ENCODE assay signal across 35 cellular contexts in genomic region chr13:111640476-111640875, GRCh38.
"Had no signal": no experiment of that assay in that cellular context is flagged by ENCODE, and none has a peak within 500 bp of the region (broad histone marks: within the 10 kb centered on the region; RNA-seq: fewer than 3 reads in every experiment).

No MANE protein-coding gene starts in this region.

- H3K9me3 ChIP-seq: adrenal gland, body of pancreas, breast epithelium had no signal

- H3K4me3 Mint-ChIP-seq: activated B cell treated with CpG ODN at 0.5 μM for 24 hours; activated CD4-positive, alpha-beta memory T cell treated with anti-CD3 and anti-CD28 coated beads for 36 hours; activated CD4-positive, alpha-beta T cell treated with anti-CD3 and anti-CD28 coated beads, Interleukin-2, amount 10 ng/mL, durations not matched to agents 24 days and 14 days; activated CD8-positive, alpha-beta T cell treated with anti-CD3 and anti-CD28 coated beads for 36 hours; activated naive CD4-positive, alpha-beta T cell treated with anti-CD3 and anti-CD28 coated beads for 36 hours; activated naive CD8-positive, alpha-beta T cell treated with anti-CD3 and anti-CD28 coated beads for 36 hours; activated T-cell treated with anti-CD3 and anti-CD28 coated beads, Interleukin-2, amount 50 U/mL, for 4 hours; activated T-cell treated with anti-CD3 and anti-CD28 coated beads, Interleukin-2, amount 50 U/mL, for 72 hours; activated T-helper 1 cell treated with anti-CD3 and anti-CD28 coated beads, Interleukin-12 subunit alpha, Interleukin-12 subunit beta, Interleukin-2, Interleukin-4 antibody, amounts not matched to agents 30 ng/mL and 10 ng/mL and 1 ng/mL, durations not matched to agents 14 hours and 24 hours and 36 hours; activated T-helper 17 cell treated with anti-CD3 and anti-CD28 coated beads, Interleukin-2, amount 50 U/mL, for 72 hours; T-helper 1 cell treated with Interleukin-12 subunit alpha and Interleukin-12 subunit beta and Interleukin-4 antibody, amounts not matched to agents 30 μg/mL and 1 μg/mL, for 36 hours; T-helper 2 cell treated with Interferon-gamma antibody and Interleukin-4, amounts not matched to agents 5 μg/mL and 100 μg/mL, for 36 hours had no signal

- H3K27ac ChIP-seq: adrenal gland, body of pancreas, brain microvascular endothelial cell, breast epithelium, VCaP had no signal

- H3K4me1 ChIP-seq: adrenal gland, body of pancreas, breast epithelium had no signal

- ATAC-seq: activated CD8-positive, alpha-beta T cell treated with anti-CD3 and anti-CD28 coated beads for 36 hours; activated naive CD4-positive, alpha-beta T cell treated with anti-CD3 and anti-CD28 coated beads, Interleukin-2, amount 50 U/mL, for 72 hours; activated T-cell treated with anti-CD3 and anti-CD28 coated beads, Interleukin-2, amount 50 U/mL, for 4 hours; activated T-cell treated with anti-CD3 and anti-CD28 coated beads, Interleukin-2, amount 50 U/mL, for 72 hours; activated T-helper 17 cell treated with anti-CD3 and anti-CD28 coated beads, Interleukin-2, amount 50 U/mL, for 72 hours; body of pancreas had no signal

- H3K27ac Mint-ChIP-seq: activated B cell treated with CpG ODN at 0.5 μM for 24 hours; activated CD4-positive, alpha-beta memory T cell treated with anti-CD3 and anti-CD28 coated beads for 36 hours; activated CD4-positive, alpha-beta T cell treated with anti-CD3 and anti-CD28 coated beads, Interleukin-2, amount 10 ng/mL, durations not matched to agents 24 days and 14 days; activated CD8-positive, alpha-beta T cell treated with anti-CD3 and anti-CD28 coated beads for 36 hours; activated naive CD4-positive, alpha-beta T cell treated with anti-CD3 and anti-CD28 coated beads for 36 hours; activated naive CD4-positive, alpha-beta T cell treated with anti-CD3 and anti-CD28 coated beads, Interleukin-2, amount 50 U/mL, for 72 hours; activated naive CD8-positive, alpha-beta T cell treated with anti-CD3 and anti-CD28 coated beads for 36 hours; activated T-cell treated with anti-CD3 and anti-CD28 coated beads, Interleukin-2, amount 50 U/mL, for 72 hours; activated T-helper 1 cell treated with anti-CD3 and anti-CD28 coated beads, Interleukin-12 subunit alpha, Interleukin-12 subunit beta, Interleukin-2, Interleukin-4 antibody, amounts not matched to agents 30 ng/mL and 10 ng/mL and 1 ng/mL, durations not matched to agents 14 hours and 24 hours and 36 hours; activated T-helper 17 cell treated with anti-CD3 and anti-CD28 coated beads, Interleukin-2, amount 50 U/mL, for 72 hours; T-helper 1 cell treated with Interleukin-12 subunit alpha and Interleukin-12 subunit beta and Interleukin-4 antibody, amounts not matched to agents 30 μg/mL and 1 μg/mL, for 36 hours; T-helper 2 cell treated with Interferon-gamma antibody and Interleukin-4, amounts not matched to agents 5 μg/mL and 100 μg/mL, for 36 hours had no signal

- H3K4me1 Mint-ChIP-seq: activated B cell treated with CpG ODN at 0.5 μM for 24 hours; activated CD4-positive, alpha-beta T cell treated with anti-CD3 and anti-CD28 coated beads, Interleukin-2, amount 10 ng/mL, durations not matched to agents 24 days and 14 days; activated naive CD8-positive, alpha-beta T cell treated with anti-CD3 and anti-CD28 coated beads for 36 hours; activated T-helper 17 cell treated with anti-CD3 and anti-CD28 coated beads, Interleukin-2, amount 50 U/mL, for 72 hours had no signal

- H3K36me3 ChIP-seq: adrenal gland, brain microvascular endothelial cell, breast epithelium had no signal

- DNase-seq: activated B cell treated with CpG ODN at 0.5 μM for 24 hours; activated CD4-positive, alpha-beta memory T cell treated with anti-CD3 and anti-CD28 coated beads for 36 hours; activated CD4-positive, alpha-beta T cell treated with anti-CD3 and anti-CD28 coated beads for 4 hours; activated CD4-positive, alpha-beta T cell treated with anti-CD3 and anti-CD28 coated beads, Interleukin-2, amount 10 ng/mL, durations not matched to agents 24 days and 14 days; activated CD4-positive, alpha-beta T cell treated with anti-CD3 and anti-CD28 coated beads, Interleukin-2, amount 50 U/mL, for 1 hour; activated CD4-positive, alpha-beta T cell treated with anti-CD3 and anti-CD28 coated beads, Interleukin-2, amount 50 U/mL, for 4 hours; activated CD4-positive, CD25-positive, alpha-beta regulatory T cell treated with anti-CD3 and anti-CD28 coated beads, Interleukin-2, amount 50 U/mL, for 72 hours; activated CD8-positive, alpha-beta memory T cell treated with anti-CD3 and anti-CD28 coated beads, Interleukin-2, amount 50 U/mL, for 4 hours; activated CD8-positive, alpha-beta T cell treated with anti-CD3 and anti-CD28 coated beads for 36 hours; activated effector memory CD4-positive, alpha-beta T cell treated with anti-CD3 and anti-CD28 coated beads, Interleukin-2, amount 50 U/mL, for 16 hours; activated gamma-delta T cell treated with Interleukin-2 at 50 U/mL for 16 hours; activated naive CD4-positive, alpha-beta T cell; activated naive CD4-positive, alpha-beta T cell treated with anti-CD3 and anti-CD28 coated beads for 36 hours; activated naive CD4-positive, alpha-beta T cell treated with anti-CD3 and anti-CD28 coated beads, Interleukin-2, amount 50 U/mL, for 16 hours; activated naive CD8-positive, alpha-beta T cell treated with anti-CD3 and anti-CD28 coated beads for 36 hours; activated T-cell treated with anti-CD3 and anti-CD28 coated beads for 4 hours; activated T-cell treated with anti-CD3 and anti-CD28 coated beads, Interleukin-2, amount 50 U/mL, for 1 hour; activated T-cell treated with anti-CD3 and anti-CD28 coated beads, Interleukin-2, amount 50 U/mL, for 4 hours; activated T-cell treated with anti-CD3 and anti-CD28 coated beads, Interleukin-2, amount 50 U/mL, for 72 hours; adrenal gland; amniotic stem cell; aorta; body of pancreas; brain microvascular endothelial cell; central memory CD4-positive, alpha-beta T cell; T-helper 1 cell; T-helper 2 cell; T-helper 9 cell had no signal

- H3K27me3 ChIP-seq: adrenal gland, body of pancreas, brain microvascular endothelial cell had no signal

- H3K36me3 Mint-ChIP-seq: activated CD4-positive, alpha-beta memory T cell treated with anti-CD3 and anti-CD28 coated beads for 36 hours; activated naive CD4-positive, alpha-beta T cell treated with anti-CD3 and anti-CD28 coated beads, Interleukin-2, amount 50 U/mL, for 72 hours; activated naive CD8-positive, alpha-beta T cell treated with anti-CD3 and anti-CD28 coated beads for 36 hours had no signal

- H3K27me3 Mint-ChIP-seq: activated B cell treated with CpG ODN at 0.5 μM for 24 hours; activated CD4-positive, alpha-beta memory T cell treated with anti-CD3 and anti-CD28 coated beads for 36 hours; activated CD4-positive, alpha-beta T cell treated with anti-CD3 and anti-CD28 coated beads, Interleukin-2, amount 10 ng/mL, durations not matched to agents 24 days and 14 days; activated CD8-positive, alpha-beta T cell treated with anti-CD3 and anti-CD28 coated beads for 36 hours; activated naive CD8-positive, alpha-beta T cell treated with anti-CD3 and anti-CD28 coated beads for 36 hours; activated T-helper 17 cell treated with anti-CD3 and anti-CD28 coated beads, Interleukin-2, amount 50 U/mL, for 72 hours had no signal

- H3K4me3 ChIP-seq: adrenal gland, body of pancreas, breast epithelium had no signal

- H3K9me3 Mint-ChIP-seq: activated B cell treated with CpG ODN at 0.5 μM for 24 hours; activated CD4-positive, alpha-beta memory T cell treated with anti-CD3 and anti-CD28 coated beads for 36 hours; activated CD4-positive, alpha-beta T cell treated with anti-CD3 and anti-CD28 coated beads, Interleukin-2, amount 10 ng/mL, durations not matched to agents 24 days and 14 days; activated CD8-positive, alpha-beta T cell treated with anti-CD3 and anti-CD28 coated beads for 36 hours; activated naive CD4-positive, alpha-beta T cell treated with anti-CD3 and anti-CD28 coated beads for 36 hours; activated naive CD4-positive, alpha-beta T cell treated with anti-CD3 and anti-CD28 coated beads, Interleukin-2, amount 50 U/mL, for 72 hours; activated naive CD8-positive, alpha-beta T cell treated with anti-CD3 and anti-CD28 coated beads for 36 hours; activated T-cell treated with anti-CD3 and anti-CD28 coated beads, Interleukin-2, amount 50 U/mL, for 4 hours; activated T-cell treated with anti-CD3 and anti-CD28 coated beads, Interleukin-2, amount 50 U/mL, for 72 hours; activated T-helper 1 cell treated with anti-CD3 and anti-CD28 coated beads, Interleukin-12 subunit alpha, Interleukin-12 subunit beta, Interleukin-2, Interleukin-4 antibody, amounts not matched to agents 30 ng/mL and 10 ng/mL and 1 ng/mL, durations not matched to agents 14 hours and 24 hours and 36 hours; activated T-helper 17 cell treated with anti-CD3 and anti-CD28 coated beads, Interleukin-2, amount 50 U/mL, for 72 hours; T-helper 1 cell treated with Interleukin-12 subunit alpha and Interleukin-12 subunit beta and Interleukin-4 antibody, amounts not matched to agents 30 μg/mL and 1 μg/mL, for 36 hours; T-helper 2 cell treated with Interferon-gamma antibody and Interleukin-4, amounts not matched to agents 5 μg/mL and 100 μg/mL, for 36 hours had no signal
